ENCODE assay signal across 8 cellular contexts in the genomic region with DNA sequence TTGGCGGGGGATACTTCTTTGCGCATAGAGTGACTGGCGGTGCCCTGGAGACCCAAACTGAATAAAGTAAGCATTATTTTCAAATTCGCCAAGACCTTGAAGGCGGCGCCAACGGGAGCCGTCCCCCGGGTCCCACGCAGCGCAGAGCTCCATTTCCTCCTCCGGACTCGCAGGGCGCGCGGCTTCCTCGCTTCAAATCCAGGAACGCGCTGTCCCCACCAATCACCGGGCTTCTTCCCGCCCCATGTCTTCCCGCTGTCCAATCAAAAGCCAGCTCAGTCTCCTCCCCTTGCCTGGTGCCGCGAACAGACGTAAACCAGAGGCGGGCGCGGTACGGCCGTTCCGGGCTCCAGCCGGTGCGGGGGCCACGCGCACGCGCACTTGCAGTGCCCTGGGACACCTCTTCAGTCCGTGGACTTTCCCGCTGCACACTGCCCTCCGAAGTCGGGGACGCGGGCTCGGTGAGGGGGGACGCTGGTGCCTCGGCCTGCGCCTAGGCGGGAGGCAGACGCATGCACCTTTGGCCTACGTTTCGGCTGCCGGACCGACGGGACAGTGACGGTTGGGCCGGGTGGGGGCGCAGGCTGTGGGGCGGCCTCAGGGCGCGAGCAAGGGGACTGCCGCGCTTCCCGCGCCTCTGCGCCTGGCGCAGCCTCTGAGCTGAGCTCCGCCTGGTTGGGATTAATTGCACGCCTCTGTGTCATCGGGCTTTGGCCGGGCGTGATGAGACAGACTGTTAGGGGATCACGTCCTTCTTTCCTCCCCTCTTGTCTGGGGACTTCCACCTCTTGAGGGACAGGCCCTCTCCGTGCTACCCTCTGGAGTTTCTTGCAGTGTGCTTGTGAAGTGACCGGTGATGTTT.
DNase-seq lines count a peak whose midpoint lies in the region; ATAC-seq and TF ChIP-seq lines count a peak whose summit lies in the region.

TSS of gene CEP192 (plus strand) at position 386 of the 862 bp plus-strand sequence. CDS start 8,063 bp downstream, outside the sequence.

- ATAC-seq in GM19035 (IDR thresholded peaks at IDR 0.05; ENCODE audit: unreplicated experiment) (peak; percentile 89), HG03354 (IDR thresholded peaks at IDR 0.05; ENCODE audit: poor library complexity, severe bottlenecking, unreplicated experiment) (peak; percentile 87)
- peak; percentile 91 to 93 for ATAC-seq in activated CD4-positive, CD25-positive, alpha-beta regulatory T cell treated with anti-CD3 and anti-CD28 coated beads, Interleukin-2, amount 50 U/mL, for 24 hours

- no peak for TF ChIP-seq CTCF in AG10803 (conservative IDR thresholded peaks at IDR 0.05; ENCODE audit: low read length)

- DNase-seq in AG10803 (ENCODE audit: low read depth): peak; percentile 98
- DNase-seq in NCI-H446 treated with DMSO at 0.1 percent for 48 hours (lab: John Stamatoyannopoulos, UW): peak; percentile 96
- DNase-seq in cerebellar nuclear complex (lab: John Stamatoyannopoulos, UW): peak; percentile 81 to 93
- peak; percentile 99 for DNase-seq in islet precursor cell
- DNase-seq in stimulated activated CD4-positive, alpha-beta T cell treated with anti-CD3 and anti-CD28 coated beads, Interleukin-12 subunit alpha, Interleukin-12 subunit beta, amount 100 ng/mL, for 48 hours (ENCODE audit: low read depth in 2 of 3, low spot score in 1 of 3): peak; percentile 95 to 97 (median 97)

- H3K4me3 ChIP-seq in AG10803 (ENCODE audit: low read length): peak within 1 kb of the TSS; percentile 75

Comparison
In these comparisons a context has a peak if more than half of its experiments do, and no peak if none do; other contexts are left out.
1. Peak in every context shown above with its lines: DNase-seq, ATAC-seq and H3K4me3 ChIP-seq.